ENCODE assay signal across 9 cellular contexts in genomic region chr11:68014157-68014965, GRCh38. TPM values are rescaled to one million over a fixed set of nuclear protein-coding genes. Genes with fewer than 3 reads are reported as not detected.
DNase-seq lines count a peak whose midpoint lies in the region; ATAC-seq and TF ChIP-seq lines count a peak whose summit lies in the region.
"Had no signal": no experiment of that assay in that cellular context is flagged by ENCODE, and none has a peak within 500 bp of the region (broad histone marks: within the 10 kb centered on the region; RNA-seq: fewer than 3 reads in every experiment).

No MANE protein-coding gene starts in this region.

- peak overlapping the region; percentile 50 for H3K9ac ChIP-seq in smooth muscle cell (ENCODE audit: low read depth)

- CTCF ChIA-PET in T-cell (lab: Charles Lee) = no interaction called here

- peak overlapping the region; percentile 61 for H3K4me2 ChIP-seq in smooth muscle cell

- H3K9me3 Mint-ChIP-seq in T-cell = no peaks in the 10 kb centered on the region

- H4K20me1 ChIP-seq in smooth muscle cell (ENCODE audit: low read depth) = no peaks in the 10 kb centered on the region

- no peaks in the 10 kb centered on the region for H3K36me3 Mint-ChIP-seq in T-cell

- peaks cover 58% of the 10 kb centered on the region for H3K4me1 ChIP-seq in SJSA1 (replicated peaks)
- peaks cover 19% of the 10 kb centered on the region for H3K4me1 ChIP-seq in smooth muscle cell (ENCODE audit: low read depth)

- peak; percentile 64 for DNase-seq in HCEC 1CT
- DNase-seq in SJSA1 (ENCODE audit: low read depth in 1 of 2, low spot score in 2 of 2) = peak; percentile 94 to 97
- peak; percentile 91 for DNase-seq in fibroblast of peridontal ligament (ENCODE audit: extremely low read depth)
- DNase-seq in smooth muscle cell (lab: John Stamatoyannopoulos, UW; ENCODE audit: unreplicated experiment) = no peak
- no peak for DNase-seq in GM19238 (ENCODE audit: insufficient read length, low spot score)
- no peak for DNase-seq in T-cell
- DNase-seq: effector CD8-positive, alpha-beta T cell had no signal

- H3K4me3 Mint-ChIP-seq in T-cell = no peak overlapping the region

- ATAC-seq in T-cell (replicated peaks in 1 of 4) = no peak
- no peak for ATAC-seq in GM21723 (IDR thresholded peaks at IDR 0.05; ENCODE audit: unreplicated experiment)
- ATAC-seq in HG03354 (IDR thresholded peaks at IDR 0.05; ENCODE audit: poor library complexity, severe bottlenecking, unreplicated experiment) = no peak

- H3K27me3 ChIP-seq in SJSA1 (replicated peaks) (no peaks in the 10 kb centered on the region), smooth muscle cell (ENCODE audit: low read depth) (no peaks in the 10 kb centered on the region)

- H3K9me3 ChIP-seq in SJSA1 (replicated peaks) (no peaks in the 10 kb centered on the region), smooth muscle cell (replicated peaks; ENCODE audit: low read depth) (no peaks in the 10 kb centered on the region)

- no peak overlapping the region for H3K27ac Mint-ChIP-seq in T-cell

- peaks cover under 1 to 6% (median 1%) of the 10 kb centered on the region in 3 donors for H3K4me1 Mint-ChIP-seq in T-cell

- 69% methylated on average over 14 of the region's 17 CpGs for WGBS in smooth muscle cell (ENCODE audit: low lambda C conversion rate)

- H3K36me3 ChIP-seq in SJSA1 (peaks cover 24% of the 10 kb centered on the region), smooth muscle cell (ENCODE audit: low read depth) (no peaks in the 10 kb centered on the region)

- H3K4me3 ChIP-seq in SJSA1 = no peak overlapping the region
- no peak overlapping the region for H3K4me3 ChIP-seq in smooth muscle cell

- peak overlapping the region; percentile 98 for H3K27ac ChIP-seq in SJSA1
- H3K27ac ChIP-seq in smooth muscle cell (ENCODE audit: low read depth) = peak overlapping the region; percentile 46

- no peak overlapping the region for H2AFZ ChIP-seq in smooth muscle cell (ENCODE audit: low read depth)

- H3K27me3 Mint-ChIP-seq in T-cell = peaks cover 0 to 3% of the 10 kb centered on the region in 2 donors

- POLR2A ChIA-PET in T-cell (lab: Charles Lee) = no interaction called here

- TF ChIP-seq CTCF in smooth muscle cell (IDR thresholded peaks at IDR 0.05; ENCODE audit: borderline replicate concordance, insufficient read depth, poor library complexity, severe bottlenecking) = no peak

- H3F3A ChIP-seq in smooth muscle cell (ENCODE audit: low read depth) = no peaks in the 10 kb centered on the region

- no peaks in the 10 kb centered on the region for H3K79me2 ChIP-seq in smooth muscle cell (ENCODE audit: low read depth)

RNA-seq across cellular contexts. Expression of gene ALDH3B1, which starts 4.2 kb away (rescaled TPM):
- total RNA-seq in SJSA1 (2014; rRNA removed; shearing (Covaris generic)) = 52.3 and 59.8 TPM in 2 replicates
- total RNA-seq in smooth muscle cell (6.9 and 9.9 TPM in 2 replicates), T-cell (under 1 TPM; 0.20 to 0.53 (median 0.25) TPM)
- polyA plus RNA-seq in smooth muscle cell = 8.8 and 9.1 TPM in 2 replicates

RNA-seq across cellular contexts. Expression of gene UNC93B1, which starts 10.5 kb away (rescaled TPM):
- total RNA-seq in SJSA1 (2014; rRNA removed; shearing (Covaris generic)) = 53.8 and 73.5 TPM in 2 replicates
- total RNA-seq in smooth muscle cell = 17.5 and 18.3 TPM in 2 replicates
- 25.1 and 33.4 TPM in 2 replicates for polyA plus RNA-seq in smooth muscle cell
- total RNA-seq in T-cell = 10 to 100 TPM; 16.7 to 38.6 (median 27.8) TPM

RNA-seq across cellular contexts. Expression of gene NDUFS8, which starts 16.1 kb away (rescaled TPM):
- total RNA-seq in SJSA1 (2014; rRNA removed; shearing (Covaris generic)) = 266 and 451 TPM in 2 replicates
- 115 and 165 TPM in 2 replicates for total RNA-seq in smooth muscle cell
- polyA plus RNA-seq in smooth muscle cell = 302 and 314 TPM in 2 replicates
- 100 to 1,000 TPM in 2 of 5 donors, 10 to 100 TPM in 3; 76.9 to 102 (median 91.1) TPM for total RNA-seq in T-cell

RNA-seq across cellular contexts. Expression of gene TCIRG1, which starts 24.5 kb away (rescaled TPM):
- 124 and 155 TPM in 2 replicates for total RNA-seq in SJSA1 (2014; rRNA removed; shearing (Covaris generic))
- 37.2 and 39.7 TPM in 2 replicates for total RNA-seq in smooth muscle cell
- polyA plus RNA-seq in smooth muscle cell = 59.0 and 76.4 TPM in 2 replicates
- total RNA-seq in T-cell = 100 to 1,000 TPM; 184 to 292 (median 246) TPM

Comparison
In these comparisons a context has a peak if more than half of its experiments do, and no peak if none do; other contexts are left out.
1. DNase-seq: peak in HCEC 1CT (single experiment), SJSA1 (2 of 2) and fibroblast of peridontal ligament (single experiment); none in smooth muscle cell (single experiment), GM19238 (single experiment) and T-cell (0 of 34).